In genomic region chr14:57086271-57087162, GRCh38 we compare ENCODE assay signal across 25 cellular contexts.
"Had no signal": no experiment of that assay in that cellular context is flagged by ENCODE, and none has a peak within 500 bp of the region (broad histone marks: within the 10 kb centered on the region; RNA-seq: fewer than 3 reads in every experiment).

No MANE protein-coding gene starts in this region.

- ATAC-seq: activated CD8-positive, alpha-beta memory T cell treated with anti-CD3 and anti-CD28 coated beads, Interleukin-2, amount 10 ng/mL, durations not matched to agents 7 days and 5 days; activated CD8-positive, alpha-beta T cell treated with anti-CD3 and anti-CD28 coated beads for 36 hours; activated naive CD4-positive, alpha-beta T cell treated with anti-CD3 and anti-CD28 coated beads, Interleukin-2, amount 50 U/mL, for 72 hours; activated T-cell treated with anti-CD3 and anti-CD28 coated beads, Interleukin-2, amount 50 U/mL, for 72 hours; effector memory CD8-positive, alpha-beta T cell; gastroesophageal sphincter; left cardiac atrium; left ventricle myocardium superior; natural killer cell treated with Interleukin-12 subunit alpha and Interleukin-12 subunit beta and Interleukin-15 and Interleukin-18, amount 100 ng/mL, for 72 hours; right cardiac atrium; upper lobe of right lung had no signal

- H3K27ac ChIP-seq: gastroesophageal sphincter, suprapubic skin, tibial artery, upper lobe of right lung had no signal

- H3K27me3 ChIP-seq: gastroesophageal sphincter, suprapubic skin, tibial artery, upper lobe of right lung had no signal

- H3K9me3 Mint-ChIP-seq: activated CD8-positive, alpha-beta T cell treated with anti-CD3 and anti-CD28 coated beads for 36 hours; activated naive CD4-positive, alpha-beta T cell treated with anti-CD3 and anti-CD28 coated beads, Interleukin-2, amount 50 U/mL, for 72 hours; activated T-cell treated with anti-CD3 and anti-CD28 coated beads, Interleukin-2, amount 50 U/mL, for 72 hours; central memory CD8-positive, alpha-beta T cell; effector memory CD8-positive, alpha-beta T cell; natural killer cell treated with Interleukin-12 subunit alpha and Interleukin-12 subunit beta and Interleukin-15 and Interleukin-18, amount 100 ng/mL, for 72 hours had no signal

- H3K4me1 Mint-ChIP-seq: activated CD8-positive, alpha-beta memory T cell treated with anti-CD3 and anti-CD28 coated beads, Interleukin-2, amount 10 ng/mL, durations not matched to agents 7 days and 5 days; central memory CD8-positive, alpha-beta T cell had no signal

- H3K27ac Mint-ChIP-seq: activated CD8-positive, alpha-beta memory T cell treated with anti-CD3 and anti-CD28 coated beads, Interleukin-2, amount 10 ng/mL, durations not matched to agents 7 days and 5 days; activated CD8-positive, alpha-beta T cell treated with anti-CD3 and anti-CD28 coated beads for 36 hours; activated naive CD4-positive, alpha-beta T cell treated with anti-CD3 and anti-CD28 coated beads, Interleukin-2, amount 50 U/mL, for 72 hours; activated T-cell treated with anti-CD3 and anti-CD28 coated beads, Interleukin-2, amount 50 U/mL, for 72 hours; effector memory CD8-positive, alpha-beta T cell; natural killer cell treated with Interleukin-12 subunit alpha and Interleukin-12 subunit beta and Interleukin-15 and Interleukin-18, amount 100 ng/mL, for 72 hours had no signal

- H3K36me3 Mint-ChIP-seq: activated CD8-positive, alpha-beta memory T cell treated with anti-CD3 and anti-CD28 coated beads, Interleukin-2, amount 10 ng/mL, durations not matched to agents 7 days and 5 days; activated naive CD4-positive, alpha-beta T cell treated with anti-CD3 and anti-CD28 coated beads, Interleukin-2, amount 50 U/mL, for 72 hours; natural killer cell treated with Interleukin-12 subunit alpha and Interleukin-12 subunit beta and Interleukin-15 and Interleukin-18, amount 100 ng/mL, for 72 hours had no signal

- H3K4me3 Mint-ChIP-seq: activated CD8-positive, alpha-beta memory T cell treated with anti-CD3 and anti-CD28 coated beads, Interleukin-2, amount 10 ng/mL, durations not matched to agents 7 days and 5 days; activated CD8-positive, alpha-beta T cell treated with anti-CD3 and anti-CD28 coated beads for 36 hours; activated T-cell treated with anti-CD3 and anti-CD28 coated beads, Interleukin-2, amount 50 U/mL, for 72 hours; central memory CD8-positive, alpha-beta T cell; effector memory CD8-positive, alpha-beta T cell; natural killer cell treated with Interleukin-12 subunit alpha and Interleukin-12 subunit beta and Interleukin-15 and Interleukin-18, amount 100 ng/mL, for 72 hours had no signal

- DNase-seq: activated CD4-positive, alpha-beta T cell treated with anti-CD3 and anti-CD28 coated beads for 1 hour; activated CD4-positive, alpha-beta T cell treated with anti-CD3 and anti-CD28 coated beads, Interleukin-2, amount 50 U/mL, for 1 hour; activated CD8-positive, alpha-beta memory T cell treated with anti-CD3 and anti-CD28 coated beads, Interleukin-2, amount 10 ng/mL, durations not matched to agents 7 days and 5 days; activated CD8-positive, alpha-beta T cell treated with anti-CD3 and anti-CD28 coated beads for 36 hours; activated naive CD4-positive, alpha-beta T cell; activated T-cell treated with anti-CD3 and anti-CD28 coated beads for 4 hours; activated T-cell treated with anti-CD3 and anti-CD28 coated beads, Interleukin-2, amount 50 U/mL, for 72 hours; effector memory CD8-positive, alpha-beta T cell; erythroblast; hippocampal formation; left cardiac atrium; left ventricle myocardium superior; mucosa of descending colon; stimulated activated CD4-positive, alpha-beta T cell treated with anti-CD3 and anti-CD28 coated beads, Interleukin-15, amount 100 ng/mL, for 24 hours; stimulated activated CD4-positive, alpha-beta T cell treated with anti-CD3 and anti-CD28 coated beads, Interleukin-2, amount 100 ng/mL, for 24 hours; stimulated activated naive CD4-positive, alpha-beta T cell; T-helper 9 cell; tibial artery; upper lobe of right lung had no signal

- H3K4me3 ChIP-seq: gastroesophageal sphincter, mucosa of descending colon, suprapubic skin, tibial artery, upper lobe of right lung had no signal

- H3K4me1 ChIP-seq: gastroesophageal sphincter, suprapubic skin, tibial artery, upper lobe of right lung had no signal

- H3K9me3 ChIP-seq: gastroesophageal sphincter, mucosa of descending colon, suprapubic skin, tibial artery, upper lobe of right lung had no signal
